In genomic region chr11:17206448-17206847, GRCh38 we compare ENCODE assay signal across 9 cellular contexts. TPM values are rescaled to one million over a fixed set of nuclear protein-coding genes. Genes with fewer than 3 reads are reported as not detected.
A peak's percentile ranks its signal among the peaks of the same experiment; 100 is the strongest.
DNase-seq lines count a peak whose midpoint lies in the region; ATAC-seq and TF ChIP-seq lines count a peak whose summit lies in the region.
"Had no signal": no experiment of that assay in that cellular context is flagged by ENCODE, and none has a peak within 500 bp of the region (broad histone marks: within the 10 kb centered on the region; RNA-seq: fewer than 3 reads in every experiment).

No MANE protein-coding gene starts in this region.

- peak overlapping the region; percentile 98 for H3K4me2 ChIP-seq in DOHH2 (ENCODE audit: low read length)

- intact Hi-C loops in Panc1 (cut with micrococcal nuclease; ENCODE audit: unreplicated experiment), result no loop called here
- intact Hi-C loops in esophagus squamous epithelium (cut with DNase I), result no loop called here

- BruUV-seq in Panc1 (replicated peaks; lab: Mats Ljungman, UMichigan), result TSS peak; percentile 87

- H3K27me3 ChIP-seq in DOHH2 (ENCODE audit: control insufficient read depth, low read length) (no peaks in the 10 kb centered on the region), Panc1 (ENCODE audit: control insufficient read depth, insufficient read depth, low read length) (no peaks in the 10 kb centered on the region), esophagus squamous epithelium (no peaks in the 10 kb centered on the region)

- ATAC-seq in Panc1, result no peak
- ATAC-seq in HG03280 (IDR thresholded peaks at IDR 0.05; ENCODE audit: unreplicated experiment), result no peak

- TF ChIP-seq POLR2A in esophagus squamous epithelium (IDR thresholded peaks at IDR 0.05), result no peak

- WGBS in esophagus squamous epithelium, 2 donors, result 60 to 63% methylated on average over 3 of the region's 3 CpGs

- H3K4me3 ChIP-seq in DOHH2 (ENCODE audit: low read length) (peak overlapping the region; percentile 91), Panc1 (ENCODE audit: low read depth in 2 of 2, low read length in 2 of 2) (peak overlapping the region; percentile 78 to 88), esophagus squamous epithelium (peak overlapping the region; percentile 67 to 85 (median 84))

- H3K4me3 Mint-ChIP-seq in progenitor cell of endocrine pancreas (ENCODE audit: low read depth), result peak overlapping the region; percentile 100

- H3K4me1 Mint-ChIP-seq in progenitor cell of endocrine pancreas (ENCODE audit: low read depth), result peaks cover 27% of the 10 kb centered on the region

- in situ Hi-C loops in Panc1 (cut with HindIII; ENCODE audit: low pct_unique_long_range_greater_than_20kb, low sequenced_read_pairs), result no loop called here

- H3F3A ChIP-seq in DOHH2 (ENCODE audit: control insufficient read depth, insufficient read depth), result peaks cover 5% of the 10 kb centered on the region

- DNase-seq in Panc1 (ENCODE audit: low read depth, low spot score), result no peak
- DNase-seq in esophagus squamous epithelium (lab: John Stamatoyannopoulos, UW), result no peak
- DNase-seq in progenitor cell of endocrine pancreas (ENCODE audit: low spot score, unreplicated experiment), result no peak
- no peak for DNase-seq in NCI-H345 (lab: John Stamatoyannopoulos, UW)
- DNase-seq in DMS153 treated with DMSO at 0.1 percent for 48 hours (lab: John Stamatoyannopoulos, UW; ENCODE audit: unreplicated experiment), result no peak
- no peak for DNase-seq in activated CD4-positive, alpha-beta T cell treated with anti-CD3 and anti-CD28 coated beads, Interleukin-2, amount 50 U/mL, for 1 hour
- DNase-seq: NCI-H2171 had no signal

- H3K36me3 ChIP-seq in DOHH2 (ENCODE audit: control insufficient read depth, low read length), result peaks cover 13% of the 10 kb centered on the region
- no peaks in the 10 kb centered on the region; the same call in 1 of the 2 replicates for H3K36me3 ChIP-seq in Panc1 (ENCODE audit: control insufficient read depth, insufficient read depth, low read length)
- H3K36me3 ChIP-seq in esophagus squamous epithelium, result peaks cover 0 to 18% (median 0%) of the 10 kb centered on the region in 3 donors

- H3K27ac Mint-ChIP-seq in progenitor cell of endocrine pancreas, result peak overlapping the region; percentile 100

- no peaks in the 10 kb centered on the region for H4K20me1 ChIP-seq in DOHH2 (ENCODE audit: control insufficient read depth, insufficient read depth, low read depth, low read length)

- TF ChIP-seq CTCF in DOHH2 (IDR thresholded peaks at IDR 0.05; ENCODE audit: low read depth, low read length, poor library complexity, severe bottlenecking) (no peak), Panc1 (IDR thresholded peaks at IDR 0.05) (no peak), esophagus squamous epithelium (IDR thresholded peaks at IDR 0.05) (no peak), progenitor cell of endocrine pancreas (IDR thresholded peaks at IDR 0.05; ENCODE audit: unreplicated experiment) (no peak)

- H3K9me3 Mint-ChIP-seq in progenitor cell of endocrine pancreas (ENCODE audit: low read depth), result no peaks in the 10 kb centered on the region

- H3K27ac ChIP-seq in DOHH2 (ENCODE audit: low read depth, low read length) (no peak overlapping the region), Panc1 (ENCODE audit: low read length) (peak overlapping the region; percentile 89), esophagus squamous epithelium (peak overlapping the region in 1 of 4 donors; percentile 95)

- CTCF ChIA-PET in Panc1 (lab: Charles Lee), result no interaction called here

- POLR2A ChIA-PET in Panc1 (lab: Charles Lee), result no interaction called here

- H3K9me2 ChIP-seq in DOHH2 (replicated peaks; ENCODE audit: control insufficient read depth, low read length), result no peaks in the 10 kb centered on the region

- no peaks in the 10 kb centered on the region for H3K27me3 Mint-ChIP-seq in progenitor cell of endocrine pancreas

- H3K36me3 Mint-ChIP-seq in progenitor cell of endocrine pancreas (ENCODE audit: insufficient read depth), result peaks cover 7% of the 10 kb centered on the region

- H3K4me1 ChIP-seq in DOHH2 (ENCODE audit: control insufficient read depth, low read length), result peaks cover 41% of the 10 kb centered on the region
- H3K4me1 ChIP-seq in Panc1 (ENCODE audit: control insufficient read depth, insufficient read depth, low read length), result peaks cover 16% of the 10 kb centered on the region
- H3K4me1 ChIP-seq in esophagus squamous epithelium, result peaks cover 12 to 55% (median 13%) of the 10 kb centered on the region in 3 donors

- no peaks in the 10 kb centered on the region for H3K9me3 ChIP-seq in DOHH2 (ENCODE audit: control insufficient read depth, insufficient read depth, low read length)
- H3K9me3 ChIP-seq in Panc1 (ENCODE audit: control insufficient read depth, insufficient read depth, low read depth, low read length), result no peaks in the 10 kb centered on the region
- H3K9me3 ChIP-seq in esophagus squamous epithelium, result no peaks in the 10 kb centered on the region

- H3K79me2 ChIP-seq in DOHH2 (ENCODE audit: control insufficient read depth, low read length), result peaks cover 73% of the 10 kb centered on the region

RNA-seq across cellular contexts. Expression of gene PIK3C2A, which starts 1.3 kb away (rescaled TPM):
- 68.3 TPM for total RNA-seq in Panc1 (2021; ENCODE audit: unreplicated experiment)
- 21.7 TPM for polyA plus RNA-seq in Panc1 (2012; ENCODE audit: insufficient read length)
- total RNA-seq in esophagus squamous epithelium, result 10 to 100 TPM; 25.1 to 54.2 (median 32.4) TPM
- 96.0 and 106 TPM in 2 replicates for total RNA-seq in progenitor cell of endocrine pancreas
